ENCODE assay signal across 9 cellular contexts in the genomic region with DNA sequence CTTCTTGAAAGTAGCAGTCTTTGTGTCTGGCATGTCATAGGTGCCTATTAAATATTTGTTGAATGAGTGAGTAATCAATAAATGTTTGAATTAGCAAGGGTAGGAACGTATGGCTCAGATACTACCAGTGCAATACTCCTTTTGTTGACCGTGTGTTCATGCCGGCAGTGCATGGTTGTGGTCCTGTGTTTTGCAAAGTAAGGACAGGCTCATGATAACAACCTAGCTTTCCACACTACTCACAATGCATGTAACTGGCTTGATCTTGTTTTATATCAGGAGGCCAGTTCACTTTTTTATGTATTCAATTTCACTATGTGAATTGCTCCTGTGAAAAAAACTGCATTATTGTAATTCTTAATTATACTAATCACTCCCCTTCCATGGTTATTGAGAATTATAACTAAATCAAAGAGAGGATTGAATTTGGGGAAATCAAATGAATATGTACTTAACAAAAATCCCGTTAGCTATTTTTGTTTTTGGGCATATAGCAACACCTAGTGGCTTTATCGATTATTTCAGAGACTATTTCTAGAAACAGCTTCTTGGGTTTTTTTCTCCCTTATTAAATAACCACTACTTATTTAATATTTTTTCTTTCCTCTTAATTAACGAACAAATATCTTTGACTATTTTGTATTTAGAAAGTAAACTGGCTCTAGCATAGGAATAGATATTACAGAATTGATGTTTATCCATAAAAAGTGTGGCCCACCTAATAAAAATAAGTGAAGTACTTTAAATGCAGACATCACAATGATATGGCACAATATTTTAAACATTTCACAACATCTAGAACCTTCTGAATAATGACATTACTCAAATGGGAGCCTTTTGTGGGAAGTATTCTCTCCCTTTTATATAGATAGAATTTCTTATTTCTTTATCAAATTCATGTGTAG.
DNase-seq lines count a peak whose midpoint lies in the region; ATAC-seq and TF ChIP-seq lines count a peak whose summit lies in the region.
"Had no signal": no experiment of that assay in that cellular context is flagged by ENCODE, and none has a peak within 500 bp of the region (broad histone marks: within the 10 kb centered on the region; RNA-seq: fewer than 3 reads in every experiment).

No MANE protein-coding gene starts in this region.

- no peak overlapping the region for H3K9ac ChIP-seq in adipocyte (ENCODE audit: low read length)

- no peak for ATAC-seq in GM18868 (IDR thresholded peaks at IDR 0.05; ENCODE audit: unreplicated experiment)
- no peak for ATAC-seq in T-helper 17 cell

- H3K36me3 Mint-ChIP-seq in HFFc6 (ENCODE audit: low read depth) (no peaks in the 10 kb centered on the region), T-helper 17 cell (ENCODE audit: low read depth) (peaks cover 9% of the 10 kb centered on the region)

- H3K36me3 ChIP-seq in adipocyte (ENCODE audit: control insufficient read depth, insufficient read depth, low read length, severe bottlenecking), result peaks cover 3% of the 10 kb centered on the region

- H3K4me1 Mint-ChIP-seq in HFFc6 (ENCODE audit: low read depth) (no peaks in the 10 kb centered on the region), T-helper 17 cell (peaks cover 21% of the 10 kb centered on the region)

- H3K9me3 Mint-ChIP-seq in HFFc6, result no peaks in the 10 kb centered on the region
- H3K9me3 Mint-ChIP-seq: stimulated activated naive CD8-positive, alpha-beta T cell treated with anti-CD3 and anti-CD28 coated beads, Interleukin-15, Interleukin-2, amounts not matched to agents 100 ng/mL and 50 ng/mL, for 24 hours had no signal

- H3K4me3 Mint-ChIP-seq in HFFc6 (no peak overlapping the region), T-helper 17 cell (no peak overlapping the region)
- H3K4me3 Mint-ChIP-seq: stimulated activated naive CD8-positive, alpha-beta T cell treated with anti-CD3 and anti-CD28 coated beads, Interleukin-15, Interleukin-2, amounts not matched to agents 100 ng/mL and 50 ng/mL, for 24 hours had no signal

- H3K4me3 ChIP-seq in adipocyte (ENCODE audit: low read length), result no peak overlapping the region

- H3K27me3 Mint-ChIP-seq in HFFc6 (ENCODE audit: insufficient read depth) (no peaks in the 10 kb centered on the region), T-helper 17 cell (no peaks in the 10 kb centered on the region)
- H3K27me3 Mint-ChIP-seq: stimulated activated naive CD8-positive, alpha-beta T cell treated with anti-CD3 and anti-CD28 coated beads, Interleukin-15, Interleukin-2, amounts not matched to agents 100 ng/mL and 50 ng/mL, for 24 hours had no signal

- H3K27me3 ChIP-seq in adipocyte (replicated peaks; ENCODE audit: control insufficient read depth, insufficient read depth, low read length), result no peaks in the 10 kb centered on the region

- H3K9me3 ChIP-seq in adipocyte (ENCODE audit: control insufficient read depth, low read length) (no peaks in the 10 kb centered on the region), T-helper 17 cell (ENCODE audit: control insufficient read depth, low read length, poor library complexity, severe bottlenecking) (no peaks in the 10 kb centered on the region)

- no peaks in the 10 kb centered on the region for H3K4me1 ChIP-seq in adipocyte (ENCODE audit: control insufficient read depth, insufficient read depth, low read length)

- no peak overlapping the region for H3K27ac Mint-ChIP-seq in HFFc6
- H3K27ac Mint-ChIP-seq in T-helper 17 cell, result no peak overlapping the region
- H3K27ac Mint-ChIP-seq: stimulated activated naive CD8-positive, alpha-beta T cell treated with anti-CD3 and anti-CD28 coated beads, Interleukin-15, Interleukin-2, amounts not matched to agents 100 ng/mL and 50 ng/mL, for 24 hours had no signal

- DNase-seq in AML-193 (lab: John Stamatoyannopoulos, UW) (peak; percentile 41 to 49), HFFc6 (peak; percentile 19), adipocyte (ENCODE audit: low read depth) (peak; percentile 67), kidney tubule cell (ENCODE audit: low spot score) (peak; percentile 10), T-helper 17 cell (no peak)
- DNase-seq in effector CD8-positive, alpha-beta T cell (lab: John Stamatoyannopoulos, UW), result no peak
- no peak for DNase-seq in stimulated activated CD4-positive, alpha-beta T cell treated with anti-CD3 and anti-CD28 coated beads, Interleukin-2, amount 100 ng/mL, for 24 hours

- TF ChIP-seq CTCF in HFFc6 (IDR thresholded peaks at IDR 0.05), result peak; percentile 83

Comparison
In these comparisons a context has a peak if more than half of its experiments do, and no peak if none do; other contexts are left out.
1. DNase-seq: peak in AML-193 (2 of 2), HFFc6 (single experiment), adipocyte (single experiment) and kidney tubule cell (single experiment); none in effector CD8-positive, alpha-beta T cell (single experiment), T-helper 17 cell (0 of 3) and stimulated activated CD4-positive, alpha-beta T cell treated with anti-CD3 and anti-CD28 coated beads, Interleukin-2, amount 100 ng/mL, for 24 hours (0 of 2).